In genomic region chr7:71733108-71733870, GRCh38 we compare ENCODE assay signal across 8 cellular contexts.
A peak's percentile ranks its signal among the peaks of the same experiment; 100 is the strongest.
DNase-seq lines count a peak whose midpoint lies in the region; ATAC-seq and TF ChIP-seq lines count a peak whose summit lies in the region.

No MANE protein-coding gene starts in this region.

- H3K27me3 ChIP-seq in lung (ENCODE audit: control insufficient read depth, insufficient read depth) = peaks cover 3% of the 10 kb centered on the region

- H3K27ac ChIP-seq in C4-2B (no peak overlapping the region), lung (ENCODE audit: low read depth in 1 of 2, low read length in 1 of 2) (no peak overlapping the region)

- peaks cover 0 to 2% of the 10 kb centered on the region in 2 donors for H3K4me1 ChIP-seq in lung (ENCODE audit: control insufficient read depth in 2 of 2, insufficient read depth in 2 of 2, low read length in 2 of 2)

- no peaks in the 10 kb centered on the region for H3K9me3 ChIP-seq in lung (ENCODE audit: control insufficient read depth in 2 of 2, insufficient read depth in 1 of 2, low read length in 1 of 2)

- DNase-seq in H4 (ENCODE audit: low spot score) (peak; percentile 71), NCI-H345 (lab: John Stamatoyannopoulos, UW) (peak; percentile 44), lung (ENCODE audit: low spot score) (peak; percentile 79)
- DNase-seq in activated CD4-positive, alpha-beta T cell treated with anti-CD3 and anti-CD28 coated beads, Interleukin-2, amount 50 U/mL, for 24 hours (ENCODE audit: low read depth in 1 of 2, low spot score in 1 of 2) = peak; percentile 26 to 55
- peak; percentile 20 for DNase-seq in effector CD4-positive, alpha-beta T cell
- DNase-seq in stimulated activated CD4-positive, alpha-beta T cell treated with anti-CD3 and anti-CD28 coated beads, TNF-alpha, amount 100 ng/mL, for 4 hours (ENCODE audit: low read depth in 3 of 3) = peak; percentile 10 to 31 (median 12)

- no peaks in the 10 kb centered on the region for H3K36me3 ChIP-seq in lung (ENCODE audit: control insufficient read depth in 2 of 2, insufficient read depth in 2 of 2, low read length in 2 of 2)

- H3K4me3 ChIP-seq in lung = no peak overlapping the region

- TF ChIP-seq CTCF in C4-2B (conservative IDR thresholded peaks at IDR 0.05) (peak; percentile 89), lung (IDR thresholded peaks at IDR 0.05; ENCODE audit: control extremely low read depth, extremely low read depth) (peak; percentile 64)

- 6% methylated on average over 29 of the region's 29 CpGs for WGBS in lung, 2 donors

- ATAC-seq in lung (ENCODE audit: insufficient read depth, low FRiP score) = peak; percentile 83
- no peak for ATAC-seq in HG02885 (IDR thresholded peaks at IDR 0.05; ENCODE audit: poor library complexity, unreplicated experiment)

Comparison
In these comparisons a context has a peak if more than half of its experiments do, and no peak if none do; other contexts are left out.
1. DNase-seq: peak in every context shown above with its lines; median percentile 79 in lung; 71 in H4; 44 in NCI-H345; 40 in activated CD4-positive, alpha-beta T cell treated with anti-CD3 and anti-CD28 coated beads, Interleukin-2, amount 50 U/mL, for 24 hours; 20 in effector CD4-positive, alpha-beta T cell; 12 in stimulated activated CD4-positive, alpha-beta T cell treated with anti-CD3 and anti-CD28 coated beads, TNF-alpha, amount 100 ng/mL, for 4 hours.